Comparison of ENCODE assay signal across 8 cellular contexts in the genomic region with DNA sequence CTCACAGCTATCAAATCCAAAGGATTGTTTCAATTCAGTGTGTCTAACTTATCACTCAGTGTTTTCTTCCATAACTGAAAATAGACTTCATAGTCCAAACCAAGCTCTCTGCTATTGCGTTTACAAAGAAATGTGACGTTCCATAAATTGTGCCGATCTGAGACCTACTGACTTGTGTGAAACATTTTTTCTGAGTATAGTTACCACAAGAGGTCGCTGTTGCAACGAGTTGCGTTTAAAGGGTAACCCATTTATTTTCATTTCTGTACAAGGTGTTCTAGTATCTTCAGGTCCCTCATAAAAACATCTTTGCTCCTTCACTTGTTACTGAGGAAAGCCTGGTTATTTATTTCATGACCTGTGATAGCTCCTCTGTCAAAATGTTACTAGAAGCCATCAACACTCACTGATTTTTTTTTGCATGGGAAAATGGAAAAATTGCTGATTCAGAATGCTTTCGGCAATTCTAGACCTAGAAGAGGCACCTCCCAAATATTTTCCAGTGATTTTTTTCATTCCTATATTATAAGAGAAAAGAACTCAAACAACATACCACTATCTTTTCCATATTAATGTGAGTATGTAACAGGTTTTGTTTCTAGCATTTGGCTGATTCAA.
DNase-seq lines count a peak whose midpoint lies in the region; ATAC-seq, FAIRE-seq and TF ChIP-seq lines count a peak whose summit lies in the region.

No MANE protein-coding gene starts in this region.

- no peaks in the 10 kb centered on the region for H3K9me2 ChIP-seq in Karpas-422 (replicated peaks; ENCODE audit: insufficient read depth, low read length)

- 41% methylated on average over 7 of the region's 7 CpGs; no CpG with 5 or more reads in 1 of the 2 experiments for WGBS in H1 (ENCODE audit: extremely low coverage in 1 of 2, insufficient coverage in 1 of 2, insufficient read length in 1 of 2, insufficient replicate concordance in 2 of 2, low coverage in 1 of 2, low lambda C conversion rate in 2 of 2, missing lambda C conversion rate in 1 of 2), 2 experiments
- WGBS in trophoblast cell (ENCODE audit: extremely low coverage, insufficient coverage, insufficient read length), result no CpG with 5 or more reads among the region's 7 CpGs

- H4K8ac ChIP-seq in H1 (ENCODE audit: extremely low read depth, insufficient read depth, low read length) (no peak overlapping the region), trophoblast cell (ENCODE audit: low read depth, low read length) (no peak overlapping the region)

- H3K18ac ChIP-seq in H1 (ENCODE audit: extremely low read depth, low read length) (no peak overlapping the region), trophoblast cell (ENCODE audit: low read length) (no peak overlapping the region)

- TF ChIP-seq CTCF in H1 (IDR thresholded peaks at IDR 0.05; ENCODE audit: control extremely low read depth in 1 of 3, insufficient read depth in 1 of 3, low read depth in 1 of 3, low read length in 3 of 3), result peak in 2 of 3 experiments; percentile 57 to 74; a peak in 2 of 4 replicates

- H3K14ac ChIP-seq in H1 (ENCODE audit: insufficient read length) (no peak overlapping the region), trophoblast cell (ENCODE audit: low read length) (no peak overlapping the region)

- no peak overlapping the region for H2AK5ac ChIP-seq in H1 (ENCODE audit: low read depth, low read length)
- no peak overlapping the region for H2AK5ac ChIP-seq in trophoblast cell (ENCODE audit: low read length)

- H3K4me3 ChIP-seq in Karpas-422 (ENCODE audit: low read length) (no peak overlapping the region), H1 (ENCODE audit: extremely low read depth in 1 of 4, insufficient read depth in 2 of 4, low read depth in 3 of 4, low read length in 4 of 4) (no peak overlapping the region), trophoblast cell (ENCODE audit: low read depth, low read length) (no peak overlapping the region)

- no peaks in the 10 kb centered on the region for H3K36me3 Mint-ChIP-seq in activated naive CD4-positive, alpha-beta T cell treated with anti-CD3 and anti-CD28 coated beads for 36 hours (ENCODE audit: low read depth)

- H4K91ac ChIP-seq in H1 (replicated peaks; ENCODE audit: insufficient read length, low read length) (no peak overlapping the region), trophoblast cell (ENCODE audit: low read depth, low read length) (no peak overlapping the region)

- H3K4me2 ChIP-seq in Karpas-422 (ENCODE audit: low read depth, low read length, poor library complexity, severe bottlenecking), result no peak overlapping the region
- no peak overlapping the region for H3K4me2 ChIP-seq in H1 (ENCODE audit: insufficient read depth in 1 of 2, low read depth in 2 of 2, low read length in 2 of 2)
- no peak overlapping the region for H3K4me2 ChIP-seq in trophoblast cell (ENCODE audit: low read length)

- TF ChIP-seq RAD21 in H1 (IDR thresholded peaks at IDR 0.05 in 1 of 2, conservative IDR thresholded peaks at IDR 0.05 in 1 of 2; ENCODE audit: low read depth in 2 of 2, low read length in 2 of 2), result peak; percentile 40 to 53; a peak in 3 of 4 replicates

- no peak overlapping the region for H2BK20ac ChIP-seq in H1 (ENCODE audit: low read length)

- ATAC-seq in GM18867 (IDR thresholded peaks at IDR 0.05; ENCODE audit: unreplicated experiment) (no peak), HG02840 (IDR thresholded peaks at IDR 0.05; ENCODE audit: low FRiP score, unreplicated experiment) (no peak)

- H2AFZ ChIP-seq in Karpas-422 (ENCODE audit: low read length), result no peak overlapping the region
- H2AFZ ChIP-seq in H1 (ENCODE audit: low read length), result no peak overlapping the region
- H2AFZ ChIP-seq in trophoblast cell (ENCODE audit: insufficient read depth, low read length, poor library complexity), result no peak overlapping the region

- no peaks in the 10 kb centered on the region for H3K9me3 ChIP-seq in Karpas-422 (ENCODE audit: low read length)
- no peaks in the 10 kb centered on the region for H3K9me3 ChIP-seq in H1 (ENCODE audit: insufficient read depth in 2 of 2, low read depth in 1 of 2, low read length in 1 of 2)
- no peaks in the 10 kb centered on the region for H3K9me3 ChIP-seq in trophoblast cell (ENCODE audit: insufficient read depth, low read depth, low read length)

- H3K9ac ChIP-seq in Karpas-422 (ENCODE audit: low read length) (no peak overlapping the region), H1 (replicated peaks in 1 of 4; ENCODE audit: extremely low read depth in 1 of 4, low read depth in 3 of 4, low read length in 3 of 4) (no peak overlapping the region), trophoblast cell (ENCODE audit: low read length) (no peak overlapping the region)

- H3K27me3 Mint-ChIP-seq in activated naive CD4-positive, alpha-beta T cell treated with anti-CD3 and anti-CD28 coated beads for 36 hours (ENCODE audit: low read depth), result peaks cover 16% of the 10 kb centered on the region

- TF ChIP-seq EP300 in H1 (IDR thresholded peaks at IDR 0.05; ENCODE audit: borderline replicate concordance in 1 of 2, low read depth in 2 of 2, low read length in 2 of 2), result no peak

- POLR2A ChIA-PET in H1 (lab: Charles Lee; ENCODE audit: partially characterized antibody), result no interaction called here

- H3K79me1 ChIP-seq in H1 (ENCODE audit: low read depth, low read length) (no peaks in the 10 kb centered on the region), trophoblast cell (ENCODE audit: low read length) (no peaks in the 10 kb centered on the region)

- H3K27ac ChIP-seq in Karpas-422 (ENCODE audit: low read length), result no peak overlapping the region
- H3K27ac ChIP-seq in H1 (ENCODE audit: low read depth, low read length), result no peak overlapping the region
- H3K27ac ChIP-seq in trophoblast cell (ENCODE audit: low read depth, low read length), result no peak overlapping the region

- peaks cover 16% of the 10 kb centered on the region for H3K4me1 Mint-ChIP-seq in activated naive CD4-positive, alpha-beta T cell treated with anti-CD3 and anti-CD28 coated beads for 36 hours (ENCODE audit: low read depth)

- no peak overlapping the region for H4K12ac ChIP-seq in trophoblast cell (ENCODE audit: low read depth, low read length)

- H2BK5ac ChIP-seq in H1 (ENCODE audit: low read depth, low read length) (no peak overlapping the region), trophoblast cell (ENCODE audit: low read depth, low read length, poor library complexity) (no peak overlapping the region)

- H2BK12ac ChIP-seq in H1 (ENCODE audit: low read depth, low read length) (no peak overlapping the region), trophoblast cell (ENCODE audit: low read length) (no peak overlapping the region)

- intact Hi-C loops in activated naive CD4-positive, alpha-beta T cell treated with anti-CD3 and anti-CD28 coated beads for 36 hours (cut with micrococcal nuclease), result loop anchor here (2.0 to 10.0 kb wide), 4 partner anchors 14 to 833 kb away; no protein-coding TSS in a partner anchor

- no peak overlapping the region for H2BK15ac ChIP-seq in H1 (ENCODE audit: low read length)

- H3K4me1 ChIP-seq in Karpas-422 (ENCODE audit: low read length) (no peaks in the 10 kb centered on the region), H1 (replicated peaks in 1 of 4; ENCODE audit: control insufficient read depth in 3 of 4, insufficient read depth in 4 of 4, low read length in 3 of 4) (peaks cover 0 to 2% (median 0%) of the 10 kb centered on the region in 4 experiments; a peak in 1 of 7 replicates), trophoblast cell (ENCODE audit: control insufficient read depth in 1 of 2, insufficient read depth in 2 of 2, low read length in 2 of 2) (no peaks in the 10 kb centered on the region)

- H3K27ac Mint-ChIP-seq in activated naive CD4-positive, alpha-beta T cell treated with anti-CD3 and anti-CD28 coated beads for 36 hours, result peak overlapping the region; percentile 65

- peak; percentile 66 for DNase-seq in activated naive CD4-positive, alpha-beta T cell treated with anti-CD3 and anti-CD28 coated beads for 36 hours
- DNase-seq in activated naive CD4-positive, alpha-beta T cell (lab: John Stamatoyannopoulos, UW), result no peak
- DNase-seq in Karpas-422 (peak; percentile 92), SKM-1 treated with dmso at 0.1 percent for 144 hours (lab: John Stamatoyannopoulos, UW; ENCODE audit: unreplicated experiment) (peak; percentile 15), H1 (ENCODE audit: low read depth in 1 of 2, low spot score in 2 of 2) (no peak), trophoblast cell (peak; percentile 5 to 70)

- H3K36me3 ChIP-seq in Karpas-422 (ENCODE audit: insufficient read depth, low read length) (no peaks in the 10 kb centered on the region), H1 (ENCODE audit: control insufficient read depth in 2 of 4, insufficient read depth in 4 of 4, low read length in 3 of 4) (no peaks in the 10 kb centered on the region), trophoblast cell (ENCODE audit: control insufficient read depth in 1 of 2, insufficient read depth in 2 of 2, low read length in 2 of 2) (no peaks in the 10 kb centered on the region)

- no peak overlapping the region for H3K56ac ChIP-seq in H1 (replicated peaks; ENCODE audit: insufficient read length, low read depth, low read length)

- no peaks in the 10 kb centered on the region for H4K20me1 ChIP-seq in Karpas-422 (ENCODE audit: insufficient read depth, low read depth, low read length)
- H4K20me1 ChIP-seq in H1 (replicated peaks in 1 of 2; ENCODE audit: control insufficient read depth in 1 of 2, insufficient read depth in 2 of 2, low read length in 2 of 2), result no peaks in the 10 kb centered on the region

- H2BK120ac ChIP-seq in H1 (replicated peaks; ENCODE audit: low read depth, low read length), result no peak overlapping the region
- H2BK120ac ChIP-seq in trophoblast cell (ENCODE audit: insufficient read depth, low read length, poor library complexity), result no peak overlapping the region

- H3K23ac ChIP-seq in H1 (ENCODE audit: insufficient read length) (no peak overlapping the region), trophoblast cell (ENCODE audit: low read length) (no peak overlapping the region)

- H4K5ac ChIP-seq in H1 (ENCODE audit: insufficient read length, low read depth, low read length), result no peak overlapping the region

- no peaks in the 10 kb centered on the region for H3K9me3 Mint-ChIP-seq in activated naive CD4-positive, alpha-beta T cell treated with anti-CD3 and anti-CD28 coated beads for 36 hours

- H3K4ac ChIP-seq in H1 (replicated peaks; ENCODE audit: insufficient read length, low read depth, low read length) (no peak overlapping the region), trophoblast cell (ENCODE audit: low read depth, low read length) (no peak overlapping the region)

- H3K4me3 Mint-ChIP-seq in activated naive CD4-positive, alpha-beta T cell treated with anti-CD3 and anti-CD28 coated beads for 36 hours, result peak overlapping the region; percentile 61

- H3K79me2 ChIP-seq in Karpas-422 (ENCODE audit: low read length) (no peaks in the 10 kb centered on the region), H1 (ENCODE audit: control insufficient read depth in 1 of 2, insufficient read depth in 2 of 2, low read length in 2 of 2) (no peaks in the 10 kb centered on the region), trophoblast cell (ENCODE audit: control insufficient read depth, insufficient read depth, low read length, poor library complexity) (no peaks in the 10 kb centered on the region)

- no peaks in the 10 kb centered on the region for H3K23me2 ChIP-seq in H1 (ENCODE audit: low read depth, low read length)

- peak; percentile 85 for FAIRE-seq in H1 (lab: Jason Lieb, UNC)

- CTCF ChIA-PET in activated naive CD4-positive, alpha-beta T cell treated with anti-CD3 and anti-CD28 coated beads for 36 hours (lab: Charles Lee), result interaction anchor here (0.8 to 2.9 kb wide), 13 partner anchors 8 to 1015 kb away, joined by 3 to 27 read pairs (median 3); no protein-coding TSS in a partner anchor
- CTCF ChIA-PET in H1 (lab: Charles Lee; ENCODE audit: partially characterized antibody), result interaction anchor here (0.6 to 3.2 kb wide), 18 partner anchors 10 to 268 kb away, joined by 3 to 25 read pairs (median 4); no protein-coding TSS in a partner anchor

- no peaks in the 10 kb centered on the region for H3K27me3 ChIP-seq in Karpas-422 (ENCODE audit: low read length)
- no peaks in the 10 kb centered on the region; a peak in 1 of 7 replicates for H3K27me3 ChIP-seq in H1 (replicated peaks in 1 of 4; ENCODE audit: control insufficient read depth in 3 of 4, extremely low read depth in 1 of 4, insufficient read depth in 3 of 4, low read length in 3 of 4)
- H3K27me3 ChIP-seq in trophoblast cell (ENCODE audit: insufficient read depth, low read length), result no peaks in the 10 kb centered on the region

- TF ChIP-seq POLR2A in H1 (IDR thresholded peaks at IDR 0.05; ENCODE audit: control extremely low read depth in 1 of 2, low read depth in 2 of 2, low read length in 2 of 2), result no peak

Comparison
In these comparisons a context has a peak if more than half of its experiments do, and no peak if none do; other contexts are left out.
1. DNase-seq: peak in activated naive CD4-positive, alpha-beta T cell treated with anti-CD3 and anti-CD28 coated beads for 36 hours (single experiment), Karpas-422 (single experiment), SKM-1 treated with dmso at 0.1 percent for 144 hours (single experiment) and trophoblast cell (2 of 2); none in activated naive CD4-positive, alpha-beta T cell (0 of 4) and H1 (0 of 2).